ENCODE assay signal across 8 cellular contexts in the genomic region with DNA sequence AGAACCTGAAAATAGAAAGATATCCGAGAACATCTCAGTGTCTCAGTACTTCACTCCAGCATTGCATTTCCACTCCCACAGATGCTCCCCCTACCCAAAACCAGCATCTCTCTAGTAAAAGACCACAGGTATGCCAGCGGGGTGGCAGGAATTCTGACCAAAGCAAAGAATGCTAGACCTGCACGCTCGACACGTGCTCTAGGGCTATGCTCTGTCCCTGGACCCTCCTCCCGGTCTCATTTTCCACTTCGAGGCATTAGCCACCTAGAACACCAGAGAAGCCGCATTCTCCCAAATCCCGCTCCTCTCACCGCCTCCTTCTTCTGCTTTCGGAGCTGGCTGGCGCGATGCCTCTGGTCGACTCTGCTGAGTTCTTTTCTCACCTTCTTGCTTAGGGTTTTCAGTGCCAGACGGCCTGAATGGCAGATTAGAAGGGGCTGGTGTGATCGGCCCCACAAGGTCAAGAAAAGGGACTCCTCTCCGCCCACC. TPM values are rescaled to one million over a fixed set of nuclear protein-coding genes. Genes with fewer than 3 reads are reported as not detected.
DNase-seq lines count a peak whose midpoint lies in the region; ATAC-seq, FAIRE-seq and TF ChIP-seq lines count a peak whose summit lies in the region.

No MANE protein-coding gene starts in this region.

- ATAC-seq in memory B cell (ENCODE audit: low read depth), result no peak
- no peak for ATAC-seq in GM21619 (IDR thresholded peaks at IDR 0.05; ENCODE audit: unreplicated experiment)
- no peak for ATAC-seq in HG03342 (IDR thresholded peaks at IDR 0.05; ENCODE audit: unreplicated experiment)

- H3K9ac ChIP-seq in HUES6 (ENCODE audit: low read length), result peak overlapping the region; percentile 97

- no peaks in the 10 kb centered on the region for H3K9me3 ChIP-seq in HUES6 (ENCODE audit: control insufficient read depth, insufficient read depth, low read depth, low read length)
- no peaks in the 10 kb centered on the region for H3K9me3 ChIP-seq in uterus

- DNase-seq in CD14-positive monocyte (ENCODE audit: low spot score), result no peak
- DNase-seq in bronchial epithelial cell (ENCODE audit: low read depth), result no peak
- DNase-seq in memory B cell (ENCODE audit: low spot score in 2 of 2), result no peak
- DNase-seq in uterus, result peak in 1 of 2 donors; percentile 25
- DNase-seq in NCI-H748 treated with DMSO at 0.1 percent for 48 hours (lab: John Stamatoyannopoulos, UW), result no peak

- H3K27me3 Mint-ChIP-seq in CD14-positive monocyte (ENCODE audit: low read depth in 3 of 3) (peaks cover 0 to 4% (median 0%) of the 10 kb centered on the region in 3 donors), memory B cell (no peaks in the 10 kb centered on the region)

- intact Hi-C loops in CD14-positive monocyte (cut with micrococcal nuclease), result loop anchor here in 1 of 2 donors (5.0 kb wide), 1 partner anchor 33 kb away; the partner anchor contains the start of genes SMG6 and SRR
- intact Hi-C loops in uterus (cut with DNase I; ENCODE audit: low total_unique reads), result no loop called here

- no peak for FAIRE-seq in bronchial epithelial cell (lab: Jason Lieb, UNC)

- TF ChIP-seq POLR2A in uterus (IDR thresholded peaks at IDR 0.05), result no peak

- H3K27ac Mint-ChIP-seq in CD14-positive monocyte (peak overlapping the region; percentile 68 to 94 (median 81)), memory B cell (peak overlapping the region; percentile 97)

- H3K36me3 Mint-ChIP-seq in CD14-positive monocyte (no peaks in the 10 kb centered on the region), memory B cell (peaks cover 5% of the 10 kb centered on the region)

- H3K9me3 Mint-ChIP-seq in CD14-positive monocyte, result no peaks in the 10 kb centered on the region
- no peaks in the 10 kb centered on the region for H3K9me3 Mint-ChIP-seq in memory B cell

- H3K4me3 ChIP-seq in HUES6 (ENCODE audit: low read depth, low read length) (peak overlapping the region; percentile 96), bronchial epithelial cell (ENCODE audit: low read depth, low read length) (peak overlapping the region; percentile 89), uterus (peak overlapping the region; percentile 85 to 97)

- H3K27ac ChIP-seq in HUES6 (ENCODE audit: low read depth, low read length) (peak overlapping the region; percentile 85), uterus (peak overlapping the region; percentile 79 to 90)

- no peak for TF ChIP-seq CTCF in CD14-positive monocyte (IDR thresholded peaks at IDR 0.05)
- no peak for TF ChIP-seq CTCF in bronchial epithelial cell (IDR thresholded peaks at IDR 0.05; ENCODE audit: insufficient read depth, low read length, severe bottlenecking)
- TF ChIP-seq CTCF in uterus (IDR thresholded peaks at IDR 0.05), result no peak

- peaks cover 15% of the 10 kb centered on the region for H3K4me1 ChIP-seq in HUES6 (ENCODE audit: control insufficient read depth, insufficient read depth, low read length)
- peaks cover 0 to 5% of the 10 kb centered on the region in 2 donors for H3K4me1 ChIP-seq in uterus

- H3K4me1 Mint-ChIP-seq in CD14-positive monocyte, result peaks cover 15% of the 10 kb centered on the region
- peaks cover 19% of the 10 kb centered on the region for H3K4me1 Mint-ChIP-seq in memory B cell

- H3K36me3 ChIP-seq in HUES6 (ENCODE audit: control insufficient read depth, insufficient read depth, low read length) (peaks cover 48% of the 10 kb centered on the region), bronchial epithelial cell (ENCODE audit: control insufficient read depth, insufficient read depth, low read length) (peaks cover 26% of the 10 kb centered on the region), uterus (no peaks in the 10 kb centered on the region)

- no peaks in the 10 kb centered on the region for H3K27me3 ChIP-seq in HUES6 (ENCODE audit: control insufficient read depth, insufficient read depth, low read length)
- no peaks in the 10 kb centered on the region for H3K27me3 ChIP-seq in bronchial epithelial cell (ENCODE audit: control insufficient read depth, insufficient read depth, low read length)
- no peaks in the 10 kb centered on the region for H3K27me3 ChIP-seq in uterus

- H3K4me3 Mint-ChIP-seq in CD14-positive monocyte (peak overlapping the region; percentile 95 to 97), memory B cell (peak overlapping the region; percentile 100)

RNA-seq across cellular contexts. Expression of gene TSR1, which starts 0.5 kb away (rescaled TPM):
- 1 to 10 TPM; 8.1 to 9.3 TPM for polyA plus RNA-seq in CD14-positive monocyte
- 55.9 and 72.1 TPM in 2 replicates for total RNA-seq in bronchial epithelial cell
- 10 to 100 TPM in 3 of 4 donors, 1 to 10 TPM in 1; 2.1 to 43.3 (median 23.5) TPM for total RNA-seq in uterus

RNA-seq across cellular contexts. Expression of gene SGSM2, which starts 1.5 kb away (rescaled TPM):
- polyA plus RNA-seq in CD14-positive monocyte, result 1 to 10 TPM; 3.0 to 3.5 TPM
- total RNA-seq in bronchial epithelial cell (13.4 and 18.3 TPM in 2 replicates), uterus (10 to 100 TPM; 13.2 to 77.5 (median 51.2) TPM)

RNA-seq across cellular contexts. Expression of gene SRR, which starts 32.0 kb away (rescaled TPM):
- polyA plus RNA-seq in CD14-positive monocyte, result 1 to 10 TPM; 3.7 to 5.7 TPM
- total RNA-seq in bronchial epithelial cell (10.5 and 13.1 TPM in 2 replicates), uterus (10 to 100 TPM in 2 of 4 donors, 1 to 10 TPM in 2; 5.6 to 29.2 (median 13.4) TPM)

RNA-seq across cellular contexts. Expression of gene SMG6, which starts 32.2 kb away (rescaled TPM):
- polyA plus RNA-seq in CD14-positive monocyte, result 1 to 10 TPM in 1 of 2 donors, under 1 TPM in 1; 0.67 to 1.1 TPM
- 9.2 and 13.4 TPM in 2 replicates for total RNA-seq in bronchial epithelial cell
- 10 to 100 TPM; 13.3 to 74.9 (median 41.6) TPM for total RNA-seq in uterus
